8 cellular contexts compared by ENCODE assay signal in the genomic region with DNA sequence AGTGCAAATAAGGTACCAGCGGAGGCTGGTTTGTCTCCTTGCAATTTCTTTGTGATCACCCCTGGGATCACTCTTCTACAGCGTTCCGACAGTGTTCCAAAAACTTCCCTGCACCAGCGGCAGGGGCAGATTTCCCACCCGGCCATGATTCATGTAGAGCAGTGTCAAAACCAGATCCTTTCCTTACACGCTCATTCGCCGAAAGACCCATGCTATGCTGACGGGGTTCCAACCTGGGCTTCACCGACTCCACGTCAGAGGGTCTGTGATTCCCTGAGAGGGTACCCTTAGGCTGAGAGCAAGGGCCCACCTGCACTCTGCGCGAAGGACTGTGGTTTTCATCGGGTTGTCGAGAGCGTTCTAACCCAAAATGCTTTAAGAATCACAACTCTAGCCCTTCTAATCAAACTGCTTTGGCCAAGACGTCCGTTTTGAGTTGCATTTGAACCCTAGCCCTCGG. TPM values are rescaled to one million over a fixed set of nuclear protein-coding genes. Genes with fewer than 3 reads are reported as not detected.
DNase-seq lines count a peak whose midpoint lies in the region; ATAC-seq and TF ChIP-seq lines count a peak whose summit lies in the region.

No MANE protein-coding gene starts in this region.

- TF ChIP-seq CTCF in osteoblast (IDR thresholded peaks at IDR 0.05; ENCODE audit: extremely low read depth, low read depth, low read length): peak; percentile 42

- peaks cover 15% of the 10 kb centered on the region for H3K79me2 ChIP-seq in osteoblast (ENCODE audit: insufficient read depth, low read length)

- H3K4me1 ChIP-seq in CD8-positive, alpha-beta memory T cell (ENCODE audit: insufficient read depth, low read length): no peaks in the 10 kb centered on the region
- H3K4me1 ChIP-seq in osteoblast (ENCODE audit: insufficient read depth, low read length): peaks cover 4% of the 10 kb centered on the region

- peaks cover 0 to 36% (median 4%) of the 10 kb centered on the region in 3 donors for H3K36me3 Mint-ChIP-seq in CD8-positive, alpha-beta memory T cell
- H3K36me3 Mint-ChIP-seq in activated T-cell treated with anti-CD3 and anti-CD28 coated beads, Interleukin-2, amount 50 U/mL, for 24 hours (ENCODE audit: low read depth): peaks cover 43% of the 10 kb centered on the region

- no peaks in the 10 kb centered on the region for H3K9me3 Mint-ChIP-seq in CD8-positive, alpha-beta memory T cell
- H3K9me3 Mint-ChIP-seq in activated T-cell treated with anti-CD3 and anti-CD28 coated beads, Interleukin-2, amount 50 U/mL, for 24 hours: no peaks in the 10 kb centered on the region

- H2AFZ ChIP-seq in osteoblast (ENCODE audit: low read length): peak overlapping the region; percentile 92

- H3K4me1 Mint-ChIP-seq in CD8-positive, alpha-beta memory T cell: peaks cover 28 to 40% (median 37%) of the 10 kb centered on the region in 3 donors
- H3K4me1 Mint-ChIP-seq in activated T-cell treated with anti-CD3 and anti-CD28 coated beads, Interleukin-2, amount 50 U/mL, for 24 hours (ENCODE audit: low read depth): peaks cover 38% of the 10 kb centered on the region

- peak overlapping the region; percentile 100 for H3K4me2 ChIP-seq in osteoblast (ENCODE audit: insufficient read depth, low read length)

- no peaks in the 10 kb centered on the region for H4K20me1 ChIP-seq in osteoblast (ENCODE audit: insufficient read depth, low read length)

- no peaks in the 10 kb centered on the region for H3K27me3 ChIP-seq in CD8-positive, alpha-beta memory T cell (ENCODE audit: insufficient read depth, low read length, poor library complexity, severe bottlenecking)
- H3K27me3 ChIP-seq in osteoblast (ENCODE audit: insufficient read depth, low read length): no peaks in the 10 kb centered on the region

- CTCF ChIA-PET in CD8-positive, alpha-beta memory T cell (lab: Charles Lee): interaction anchor here (1.4 kb wide), 1 partner anchor 8 kb away, joined by 6 read pairs; no protein-coding TSS in a partner anchor

- H3K36me3 ChIP-seq in CD8-positive, alpha-beta memory T cell (ENCODE audit: insufficient read depth, low read length): no peaks in the 10 kb centered on the region
- peaks cover 10% of the 10 kb centered on the region for H3K36me3 ChIP-seq in osteoblast (ENCODE audit: insufficient read depth, low read length)

- H3K27ac ChIP-seq in CD8-positive, alpha-beta memory T cell (ENCODE audit: low read depth, low read length): peak overlapping the region; percentile 49
- H3K27ac ChIP-seq in osteoblast (ENCODE audit: low read depth, low read length): peak overlapping the region; percentile 86

- peak overlapping the region in 7 of 8 donors; percentile 15 to 97 (median 94) for H3K27ac Mint-ChIP-seq in CD8-positive, alpha-beta memory T cell
- peak overlapping the region; percentile 96 for H3K27ac Mint-ChIP-seq in activated T-cell treated with anti-CD3 and anti-CD28 coated beads, Interleukin-2, amount 50 U/mL, for 24 hours

- no peaks in the 10 kb centered on the region for H3K9me3 ChIP-seq in CD8-positive, alpha-beta memory T cell (ENCODE audit: low read length)
- no peaks in the 10 kb centered on the region for H3K9me3 ChIP-seq in osteoblast (ENCODE audit: low read depth, low read length)

- peak overlapping the region; percentile 77 for H3K4me3 ChIP-seq in CD8-positive, alpha-beta memory T cell (ENCODE audit: low read length)
- peak overlapping the region; percentile 96 for H3K4me3 ChIP-seq in osteoblast (ENCODE audit: insufficient read depth, low read length)

- H3K4me3 Mint-ChIP-seq in CD8-positive, alpha-beta memory T cell: peak overlapping the region; percentile 87 to 97 (median 95)
- H3K4me3 Mint-ChIP-seq in activated T-cell treated with anti-CD3 and anti-CD28 coated beads, Interleukin-2, amount 50 U/mL, for 24 hours: peak overlapping the region; percentile 95

- DNase-seq in CD8-positive, alpha-beta memory T cell: peak in 2 of 5 donors; percentile 9 to 49
- no peak for DNase-seq in activated T-cell treated with anti-CD3 and anti-CD28 coated beads, Interleukin-2, amount 50 U/mL, for 24 hours
- DNase-seq in glomerular visceral epithelial cell (ENCODE audit: extremely low spot score): peak; percentile 16
- peak; percentile 69 for DNase-seq in osteoblast (ENCODE audit: insufficient read length, low spot score, missing footprints)
- no peak for DNase-seq in SW 1271 (lab: John Stamatoyannopoulos, UW)
- no peak for DNase-seq in NCI-H1105 treated with DMSO at 0.1 percent for 48 hours (lab: John Stamatoyannopoulos, UW)

- ATAC-seq in GM19455 (IDR thresholded peaks at IDR 0.05; ENCODE audit: unreplicated experiment) (peak; percentile 51), HG03520 (IDR thresholded peaks at IDR 0.05; ENCODE audit: unreplicated experiment) (peak; percentile 32)

- POLR2A ChIA-PET in CD8-positive, alpha-beta memory T cell (lab: Charles Lee): no interaction called here

- H3K27me3 Mint-ChIP-seq in CD8-positive, alpha-beta memory T cell: no peaks in the 10 kb centered on the region
- H3K27me3 Mint-ChIP-seq in activated T-cell treated with anti-CD3 and anti-CD28 coated beads, Interleukin-2, amount 50 U/mL, for 24 hours: no peaks in the 10 kb centered on the region

RNA-seq across cellular contexts. Expression of a gene that starts 0.4 kb away (rescaled TPM):
- total RNA-seq in CD8-positive, alpha-beta memory T cell: 10 to 100 TPM; 40.9 to 41.7 TPM
- 22.1 TPM for polyA plus RNA-seq in CD8-positive, alpha-beta memory T cell
- 24.8 and 25.3 TPM in 2 replicates for total RNA-seq in osteoblast

Comparison
In these comparisons a context has a peak if more than half of its experiments do, and no peak if none do; other contexts are left out.
1. DNase-seq: peak in glomerular visceral epithelial cell (single experiment) and osteoblast (single experiment); none in activated T-cell treated with anti-CD3 and anti-CD28 coated beads, Interleukin-2, amount 50 U/mL, for 24 hours (single experiment), SW 1271 (0 of 2) and NCI-H1105 treated with DMSO at 0.1 percent for 48 hours (single experiment).